20 cellular contexts compared by ENCODE assay signal in genomic region chr3:107082527-107082926, GRCh38.
"Had no signal": no experiment of that assay in that cellular context is flagged by ENCODE, and none has a peak within 500 bp of the region (broad histone marks: within the 10 kb centered on the region; RNA-seq: fewer than 3 reads in every experiment).

No MANE protein-coding gene starts in this region.

- H3K27ac ChIP-seq: ascending aorta, coronary artery, esophagus muscularis mucosa, lower lobe of right lung, neutrophil, sigmoid colon, thyroid gland, WERI-Rb-1 had no signal

- ATAC-seq: lower lobe of right lung; natural killer cell treated with Interleukin-12 subunit alpha and Interleukin-12 subunit beta and Interleukin-15 and Interleukin-18, amount 100 ng/mL, for 72 hours; stimulated activated naive B cell treated with anti-CD40 and anti-IgM and Interleukin-4, amounts not matched to agents 10 μg/mL and 1 μg/mL and 100 μg/mL, for 72 hours had no signal

- H3K36me3 ChIP-seq: ascending aorta, esophagus muscularis mucosa, lower lobe of right lung, neutrophil, sigmoid colon, thyroid gland, WERI-Rb-1 had no signal

- DNase-seq: activated CD4-positive, alpha-beta T cell treated with anti-CD3 and anti-CD28 coated beads for 1 hour; activated CD8-positive, alpha-beta memory T cell treated with anti-CD3 and anti-CD28 coated beads for 24 hours; activated CD8-positive, alpha-beta memory T cell treated with anti-CD3 and anti-CD28 coated beads, Interleukin-2, amount 50 U/mL, for 48 hours; activated effector memory CD4-positive, alpha-beta T cell treated with Interleukin-2 at 50 U/mL for 16 hours; activated naive CD4-positive, alpha-beta T cell treated with anti-CD3 and anti-CD28 coated beads, Interleukin-2, amount 50 U/mL, for 16 hours; activated T-cell treated with anti-CD3 and anti-CD28 coated beads, Interleukin-2, amount 50 U/mL, for 48 hours; foreskin melanocyte; glutamatergic neuron; hypothalamus; lower lobe of right lung; sigmoid colon; stimulated activated naive B cell treated with anti-CD40 and anti-IgM and Interleukin-4, amounts not matched to agents 10 μg/mL and 1 μg/mL and 100 μg/mL, for 72 hours; T-helper 2 cell; thyroid gland; WERI-Rb-1 had no signal

- H3K4me3 ChIP-seq: ascending aorta, coronary artery, esophagus muscularis mucosa, lower lobe of right lung, sigmoid colon, thyroid gland had no signal

- H3K9me3 ChIP-seq: ascending aorta, esophagus muscularis mucosa, lower lobe of right lung, neutrophil, sigmoid colon, thyroid gland had no signal

- H3K4me1 ChIP-seq: ascending aorta, esophagus muscularis mucosa, lower lobe of right lung, sigmoid colon, thyroid gland had no signal

- H3K27me3 ChIP-seq: ascending aorta, esophagus muscularis mucosa, neutrophil, sigmoid colon, thyroid gland had no signal
